ENCODE assay signal across 1 cellular context in the genomic region with DNA sequence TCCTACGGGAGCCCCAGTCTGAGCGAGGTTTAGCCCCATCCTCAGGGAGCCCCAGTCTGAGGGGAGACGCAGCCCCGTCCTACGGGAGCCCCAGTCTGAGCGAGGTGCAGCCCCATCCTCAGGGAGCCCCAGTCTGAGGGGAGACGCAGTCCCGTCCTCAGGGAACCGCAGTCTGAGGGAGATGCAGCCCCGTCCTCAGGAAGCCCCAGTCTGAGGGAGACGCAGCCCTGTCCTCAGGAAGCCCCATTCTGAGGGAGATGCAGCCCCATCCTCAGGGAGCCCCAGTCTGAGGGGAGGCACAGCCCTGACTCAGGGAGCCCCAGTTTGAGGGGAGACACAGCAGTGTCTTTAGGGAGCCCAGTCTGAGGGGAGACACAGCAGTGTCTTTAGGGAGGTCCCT.
TF ChIP-seq lines count a peak whose summit lies in the region.

No MANE protein-coding gene starts in this region.

TF ChIP-seq in IMR-90, 13 proteins besides CTCF, POLR2A, EP300 and RAD21:
- TF ChIP-seq RFX5 (IDR thresholded peaks at IDR 0.05; ENCODE audit: low read depth, low read length), result no peak
- no peak for TF ChIP-seq CEBPB (IDR thresholded peaks at IDR 0.05; ENCODE audit: low read depth, low read length)
- no peak for TF ChIP-seq FOS (IDR thresholded peaks at IDR 0.05; ENCODE audit: low read depth, low read length)
- TF ChIP-seq, protein P1, sequence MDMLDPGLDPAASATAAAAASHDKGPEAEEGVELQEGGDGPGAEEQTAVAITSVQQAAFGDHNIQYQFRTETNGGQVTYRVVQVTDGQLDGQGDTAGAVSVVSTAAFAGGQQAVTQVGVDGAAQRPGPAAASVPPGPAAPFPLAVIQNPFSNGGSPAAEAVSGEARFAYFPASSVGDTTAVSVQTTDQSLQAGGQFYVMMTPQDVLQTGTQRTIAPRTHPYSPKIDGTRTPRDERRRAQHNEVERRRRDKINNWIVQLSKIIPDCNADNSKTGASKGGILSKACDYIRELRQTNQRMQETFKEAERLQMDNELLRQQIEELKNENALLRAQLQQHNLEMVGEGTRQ (IDR thresholded peaks at IDR 0.05; ENCODE audit: low read depth, low read length), result no peak
- TF ChIP-seq MAZ (IDR thresholded peaks at IDR 0.05; ENCODE audit: borderline replicate concordance, low read depth, low read length), result no peak
- TF ChIP-seq MXI1 (IDR thresholded peaks at IDR 0.05; ENCODE audit: borderline replicate concordance, low read depth, low read length), result no peak
- TF ChIP-seq RCOR1 (IDR thresholded peaks at IDR 0.05; ENCODE audit: insufficient replicate concordance, low read length), result no peak
- TF ChIP-seq, protein P2, sequence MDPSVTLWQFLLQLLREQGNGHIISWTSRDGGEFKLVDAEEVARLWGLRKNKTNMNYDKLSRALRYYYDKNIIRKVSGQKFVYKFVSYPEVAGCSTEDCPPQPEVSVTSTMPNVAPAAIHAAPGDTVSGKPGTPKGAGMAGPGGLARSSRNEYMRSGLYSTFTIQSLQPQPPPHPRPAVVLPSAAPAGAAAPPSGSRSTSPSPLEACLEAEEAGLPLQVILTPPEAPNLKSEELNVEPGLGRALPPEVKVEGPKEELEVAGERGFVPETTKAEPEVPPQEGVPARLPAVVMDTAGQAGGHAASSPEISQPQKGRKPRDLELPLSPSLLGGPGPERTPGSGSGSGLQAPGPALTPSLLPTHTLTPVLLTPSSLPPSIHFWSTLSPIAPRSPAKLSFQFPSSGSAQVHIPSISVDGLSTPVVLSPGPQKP (IDR thresholded peaks at IDR 0.05; ENCODE audit: borderline replicate concordance, low read depth, low read length), result no peak
- TF ChIP-seq CHD1 (IDR thresholded peaks at IDR 0.05; ENCODE audit: low read depth, low read length), result no peak
- TF ChIP-seq SMC3 (IDR thresholded peaks at IDR 0.05; ENCODE audit: low read depth, low read length), result no peak
- no peak for TF ChIP-seq BHLHE40 (IDR thresholded peaks at IDR 0.05; ENCODE audit: low read depth, low read length)
- no peak for TF ChIP-seq MAFK (IDR thresholded peaks at IDR 0.05; ENCODE audit: low read depth, low read length)
